In the genomic region with DNA sequence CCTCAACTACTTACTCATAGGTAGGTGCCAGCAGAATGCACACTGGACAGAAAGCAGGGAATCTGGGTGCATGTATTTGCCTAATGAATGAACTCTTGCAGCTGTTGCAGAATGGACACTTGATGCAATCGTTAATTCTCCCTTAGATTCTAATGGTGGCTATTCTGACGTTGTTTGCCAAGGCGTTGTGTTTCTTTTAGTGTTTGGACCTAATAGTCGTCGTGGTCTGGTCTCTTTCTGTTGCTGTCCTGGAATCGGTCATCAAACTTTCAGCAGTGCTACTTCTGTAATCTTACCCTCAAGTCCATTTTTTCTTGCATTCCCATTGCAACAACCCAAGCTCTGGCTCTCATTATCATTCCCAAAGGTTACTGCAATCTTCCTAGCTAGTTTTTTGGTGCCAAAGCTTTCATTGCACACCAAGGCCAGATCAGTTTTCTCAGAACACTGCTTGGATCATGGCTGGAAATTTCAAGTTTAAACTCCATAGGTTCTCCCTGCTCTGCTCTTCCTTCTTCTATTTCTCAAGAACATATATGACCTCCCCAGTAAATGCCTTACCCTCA, we compare ENCODE assay signal across 22 cellular contexts. TPM values are rescaled to one million over a fixed set of nuclear protein-coding genes. Genes with fewer than 3 reads are reported as not detected.
DNase-seq lines count a peak whose midpoint lies in the region; ATAC-seq lines count a peak whose summit lies in the region.
"Had no signal": no experiment of that assay in that cellular context is flagged by ENCODE, and none has a peak within 500 bp of the region (broad histone marks: within the 10 kb centered on the region; RNA-seq: fewer than 3 reads in every experiment).

No MANE protein-coding gene starts in this region.

- peak; percentile 68 for ATAC-seq in sciatic nerve
- no peak for ATAC-seq in HG03565 (IDR thresholded peaks at IDR 0.05; ENCODE audit: unreplicated experiment)
- ATAC-seq: CD8-positive, alpha-beta T cell; GM12878; stimulated activated memory B cell treated with anti-CD40 and anti-IgM and Interleukin-4, amounts not matched to agents 10 μg/mL and 1 μg/mL and 100 μg/mL, for 72 hours had no signal

- peak; percentile 66 for DNase-seq in EH (ENCODE audit: low read depth)
- DNase-seq in SJSA1 (ENCODE audit: low read depth in 1 of 2, low spot score in 2 of 2) = no peak
- DNase-seq in fibroblast of peridontal ligament (ENCODE audit: extremely low read depth) = peak; percentile 91
- DNase-seq in sciatic nerve (ENCODE audit: low spot score) = no peak
- no peak for DNase-seq in HUDEP-2 (lab: John Stamatoyannopoulos, UW; ENCODE audit: unreplicated experiment in 76 of 76)
- DNase-seq in hippocampal formation (lab: John Stamatoyannopoulos, UW) = no peak
- no peak for DNase-seq in ecto neural progenitor cell (ENCODE audit: low spot score)
- DNase-seq: activated CD4-positive, alpha-beta T cell treated with anti-CD3 and anti-CD28 coated beads, Interleukin-2, amount 50 U/mL, for 48 hours; activated CD4-positive, CD25-positive, alpha-beta regulatory T cell; activated CD8-positive, alpha-beta memory T cell treated with anti-CD3 and anti-CD28 coated beads, Interleukin-2, amount 50 U/mL, for 48 hours; activated effector memory CD4-positive, alpha-beta T cell treated with Interleukin-2 at 50 U/mL for 16 hours; AML-193; CD8-positive, alpha-beta T cell; hypothalamus; stimulated activated CD4-positive, alpha-beta T cell treated with anti-CD3 and anti-CD28 coated beads, Interleukin-2, amount 100 ng/mL, for 24 hours; T1000 had no signal

- no peaks in the 10 kb centered on the region for H3K9me3 ChIP-seq in SJSA1 (replicated peaks)

- intact Hi-C loops in sciatic nerve (cut with DNase I) = no loop called here

- H3K4me1 ChIP-seq in SJSA1 (replicated peaks) = peaks cover 34% of the 10 kb centered on the region

- H3K27ac ChIP-seq in SJSA1 = peak overlapping the region; percentile 32; the same call in 1 of the 2 replicates
- H3K27ac ChIP-seq: coronary artery, HL-60, neural progenitor cell had no signal

- H3K36me3 ChIP-seq in SJSA1 = no peaks in the 10 kb centered on the region
- H3K36me3 ChIP-seq: neural progenitor cell had no signal

- H3K4me3 ChIP-seq in SJSA1 = no peak overlapping the region
- H3K4me3 ChIP-seq: coronary artery, GM12878, neural progenitor cell had no signal

- no peaks in the 10 kb centered on the region; the same call in 1 of the 2 replicates for H3K27me3 ChIP-seq in SJSA1 (replicated peaks)
- H3K27me3 ChIP-seq: neural progenitor cell had no signal

RNA-seq across cellular contexts. Expression of gene BMP4, which starts 31.3 kb away (rescaled TPM):
- total RNA-seq in SJSA1 (2014; rRNA removed; shearing (Covaris generic)) = 1.8 and 3.4 TPM in 2 replicates
- total RNA-seq in sciatic nerve = 12.0 TPM
- total RNA-seq: CD8-positive, alpha-beta T cell had no signal

Comparison
In these comparisons a context has a peak if more than half of its experiments do, and no peak if none do; other contexts are left out.
1. DNase-seq: peak in EH (single experiment) and fibroblast of peridontal ligament (single experiment); none in SJSA1 (0 of 2), sciatic nerve (single experiment), HUDEP-2 (0 of 76), hippocampal formation (0 of 2) and ecto neural progenitor cell (single experiment).